Comparison of ENCODE assay signal across 1 cellular context in the genomic region with DNA sequence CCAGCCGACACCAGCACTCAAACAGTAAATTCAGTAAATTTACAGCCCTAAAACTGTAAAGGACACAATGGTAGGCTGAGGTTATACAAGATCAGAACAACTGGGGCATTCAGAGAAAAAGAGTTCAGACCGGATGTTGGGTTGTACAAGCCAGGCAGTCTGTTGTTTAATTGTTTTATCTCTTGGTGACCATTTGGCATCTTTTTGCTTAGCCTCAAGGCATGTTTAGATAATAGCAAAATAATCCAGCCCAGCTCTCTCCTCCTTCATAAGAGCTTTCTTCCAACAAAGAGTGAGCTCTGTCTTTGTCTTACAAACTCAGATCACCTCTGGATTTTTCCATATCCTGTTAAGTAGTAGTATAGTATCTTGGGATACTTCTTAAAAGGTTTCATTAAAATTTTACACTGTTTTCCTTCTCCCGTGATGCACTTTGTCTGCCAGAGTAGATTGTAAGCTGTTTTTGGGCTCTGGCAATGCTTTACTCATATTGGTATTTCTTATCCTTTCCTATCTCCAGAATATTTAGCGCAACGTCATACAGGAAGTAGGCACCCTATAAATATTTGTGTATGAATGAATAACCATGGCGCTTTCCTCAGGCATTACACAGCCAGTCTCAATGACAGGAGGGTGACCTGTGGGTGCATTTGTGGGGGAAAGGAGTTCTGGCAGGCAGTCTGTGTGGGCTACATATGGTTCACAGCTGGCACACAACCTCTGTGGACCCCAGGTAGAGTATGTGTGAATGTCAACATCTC.
TF ChIP-seq lines count a peak whose summit lies in the region.

No MANE protein-coding gene starts in this region.

TF ChIP-seq in K562, 482 proteins besides CTCF, POLR2A, EP300 and RAD21 (continues in another document):
- TF ChIP-seq HSF4 (CRISPR knock-in tag; IDR thresholded peaks at IDR 0.05; ENCODE audit: borderline replicate concordance) (no peak), TAL1 (IDR thresholded peaks at IDR 0.05) (peak; percentile 62), TCF3 (CRISPR knock-in tag; IDR thresholded peaks at IDR 0.05) (peak; percentile 76), TCF7 (IDR thresholded peaks at IDR 0.05; ENCODE audit: borderline replicate concordance) (no peak), DPF2 (IDR thresholded peaks at IDR 0.05) (0 out of 2 replicates have a peak, but pooled peaks have one; percentile 26), SMARCA4 (IDR thresholded peaks at IDR 0.05) (peak; percentile 15; the same call in 1 of the 2 replicates), BRD9 (IDR thresholded peaks at IDR 0.05; ENCODE audit: low read depth, partially characterized antibody) (no peak), CBFA2T2 (conservative IDR thresholded peaks at IDR 0.05) (peak; percentile 53; the same call in 1 of the 2 replicates), CBFA2T3 (IDR thresholded peaks at IDR 0.05) (peak; percentile 75), GABPA (tag; conservative IDR thresholded peaks at IDR 0.05; ENCODE audit: low read depth) (peak; percentile 38), NCOR1 (IDR thresholded peaks at IDR 0.05) (peak; percentile 61; the same call in 1 of the 2 replicates), THRAP3 (IDR thresholded peaks at IDR 0.05; ENCODE audit: borderline replicate concordance) (no peak), CC2D1A (IDR thresholded peaks at IDR 0.05) (no peak), NFE2 (IDR thresholded peaks at IDR 0.05; ENCODE audit: low read depth) (no peak), ZNF592 (IDR thresholded peaks at IDR 0.05) (0 out of 2 replicates have a peak, but pooled peaks have one; percentile 23), RNF2 (IDR thresholded peaks at IDR 0.05) (no peak), ZNF384 (IDR thresholded peaks at IDR 0.05; ENCODE audit: low read depth, low read length) (no peak), CBFB (CRISPR knock-in tag; IDR thresholded peaks at IDR 0.05) (no peak), ZNF584 (CRISPR knock-in tag; IDR thresholded peaks at IDR 0.05; ENCODE audit: low read depth) (peak; percentile 60; the same call in 1 of the 2 replicates), ZKSCAN8 (CRISPR knock-in tag; IDR thresholded peaks at IDR 0.05) (peak; percentile 60; the same call in 1 of the 2 replicates), PHF8 (IDR thresholded peaks at IDR 0.05; ENCODE audit: borderline replicate concordance, low read length) (no peak), MTA3 (IDR thresholded peaks at IDR 0.05; ENCODE audit: borderline replicate concordance) (no peak), BCOR (IDR thresholded peaks at IDR 0.05) (no peak), CCAR2 (IDR thresholded peaks at IDR 0.05; ENCODE audit: low read depth, low read length) (no peak), EHMT2 (IDR thresholded peaks at IDR 0.05) (peak; percentile 50; the same call in 1 of the 2 replicates), EGR1 (conservative IDR thresholded peaks at IDR 0.05) (no peak), REST (CRISPR knock-in tag; IDR thresholded peaks at IDR 0.05; ENCODE audit: low read depth) (no peak), SOX6 (IDR thresholded peaks at IDR 0.05) (peak; percentile 12; the same call in 1 of the 2 replicates), IFI16 (CRISPR knock-in tag; IDR thresholded peaks at IDR 0.05) (no peak)
- TF ChIP-seq, protein P1, sequence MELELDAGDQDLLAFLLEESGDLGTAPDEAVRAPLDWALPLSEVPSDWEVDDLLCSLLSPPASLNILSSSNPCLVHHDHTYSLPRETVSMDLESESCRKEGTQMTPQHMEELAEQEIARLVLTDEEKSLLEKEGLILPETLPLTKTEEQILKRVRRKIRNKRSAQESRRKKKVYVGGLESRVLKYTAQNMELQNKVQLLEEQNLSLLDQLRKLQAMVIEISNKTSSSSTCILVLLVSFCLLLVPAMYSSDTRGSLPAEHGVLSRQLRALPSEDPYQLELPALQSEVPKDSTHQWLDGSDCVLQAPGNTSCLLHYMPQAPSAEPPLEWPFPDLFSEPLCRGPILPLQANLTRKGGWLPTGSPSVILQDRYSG (tag; conservative IDR thresholded peaks at IDR 0.05; ENCODE audit: low read depth) = no peak
- TF ChIP-seq, protein P2, sequence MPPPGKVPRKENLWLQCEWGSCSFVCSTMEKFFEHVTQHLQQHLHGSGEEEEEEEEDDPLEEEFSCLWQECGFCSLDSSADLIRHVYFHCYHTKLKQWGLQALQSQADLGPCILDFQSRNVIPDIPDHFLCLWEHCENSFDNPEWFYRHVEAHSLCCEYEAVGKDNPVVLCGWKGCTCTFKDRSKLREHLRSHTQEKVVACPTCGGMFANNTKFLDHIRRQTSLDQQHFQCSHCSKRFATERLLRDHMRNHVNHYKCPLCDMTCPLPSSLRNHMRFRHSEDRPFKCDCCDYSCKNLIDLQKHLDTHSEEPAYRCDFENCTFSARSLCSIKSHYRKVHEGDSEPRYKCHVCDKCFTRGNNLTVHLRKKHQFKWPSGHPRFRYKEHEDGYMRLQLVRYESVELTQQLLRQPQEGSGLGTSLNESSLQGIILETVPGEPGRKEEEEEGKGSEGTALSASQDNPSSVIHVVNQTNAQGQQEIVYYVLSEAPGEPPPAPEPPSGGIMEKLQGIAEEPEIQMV (tag; conservative IDR thresholded peaks at IDR 0.05; ENCODE audit: low read depth) = no peak
- TF ChIP-seq, protein P3, sequence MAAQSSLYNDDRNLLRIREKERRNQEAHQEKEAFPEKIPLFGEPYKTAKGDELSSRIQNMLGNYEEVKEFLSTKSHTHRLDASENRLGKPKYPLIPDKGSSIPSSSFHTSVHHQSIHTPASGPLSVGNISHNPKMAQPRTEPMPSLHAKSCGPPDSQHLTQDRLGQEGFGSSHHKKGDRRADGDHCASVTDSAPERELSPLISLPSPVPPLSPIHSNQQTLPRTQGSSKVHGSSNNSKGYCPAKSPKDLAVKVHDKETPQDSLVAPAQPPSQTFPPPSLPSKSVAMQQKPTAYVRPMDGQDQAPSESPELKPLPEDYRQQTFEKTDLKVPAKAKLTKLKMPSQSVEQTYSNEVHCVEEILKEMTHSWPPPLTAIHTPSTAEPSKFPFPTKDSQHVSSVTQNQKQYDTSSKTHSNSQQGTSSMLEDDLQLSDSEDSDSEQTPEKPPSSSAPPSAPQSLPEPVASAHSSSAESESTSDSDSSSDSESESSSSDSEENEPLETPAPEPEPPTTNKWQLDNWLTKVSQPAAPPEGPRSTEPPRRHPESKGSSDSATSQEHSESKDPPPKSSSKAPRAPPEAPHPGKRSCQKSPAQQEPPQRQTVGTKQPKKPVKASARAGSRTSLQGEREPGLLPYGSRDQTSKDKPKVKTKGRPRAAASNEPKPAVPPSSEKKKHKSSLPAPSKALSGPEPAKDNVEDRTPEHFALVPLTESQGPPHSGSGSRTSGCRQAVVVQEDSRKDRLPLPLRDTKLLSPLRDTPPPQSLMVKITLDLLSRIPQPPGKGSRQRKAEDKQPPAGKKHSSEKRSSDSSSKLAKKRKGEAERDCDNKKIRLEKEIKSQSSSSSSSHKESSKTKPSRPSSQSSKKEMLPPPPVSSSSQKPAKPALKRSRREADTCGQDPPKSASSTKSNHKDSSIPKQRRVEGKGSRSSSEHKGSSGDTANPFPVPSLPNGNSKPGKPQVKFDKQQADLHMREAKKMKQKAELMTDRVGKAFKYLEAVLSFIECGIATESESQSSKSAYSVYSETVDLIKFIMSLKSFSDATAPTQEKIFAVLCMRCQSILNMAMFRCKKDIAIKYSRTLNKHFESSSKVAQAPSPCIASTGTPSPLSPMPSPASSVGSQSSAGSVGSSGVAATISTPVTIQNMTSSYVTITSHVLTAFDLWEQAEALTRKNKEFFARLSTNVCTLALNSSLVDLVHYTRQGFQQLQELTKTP (IDR thresholded peaks at IDR 0.05; ENCODE audit: low read depth in 1 of 2, partially characterized antibody in 2 of 2) = no peak
- TF ChIP-seq, protein P4, sequence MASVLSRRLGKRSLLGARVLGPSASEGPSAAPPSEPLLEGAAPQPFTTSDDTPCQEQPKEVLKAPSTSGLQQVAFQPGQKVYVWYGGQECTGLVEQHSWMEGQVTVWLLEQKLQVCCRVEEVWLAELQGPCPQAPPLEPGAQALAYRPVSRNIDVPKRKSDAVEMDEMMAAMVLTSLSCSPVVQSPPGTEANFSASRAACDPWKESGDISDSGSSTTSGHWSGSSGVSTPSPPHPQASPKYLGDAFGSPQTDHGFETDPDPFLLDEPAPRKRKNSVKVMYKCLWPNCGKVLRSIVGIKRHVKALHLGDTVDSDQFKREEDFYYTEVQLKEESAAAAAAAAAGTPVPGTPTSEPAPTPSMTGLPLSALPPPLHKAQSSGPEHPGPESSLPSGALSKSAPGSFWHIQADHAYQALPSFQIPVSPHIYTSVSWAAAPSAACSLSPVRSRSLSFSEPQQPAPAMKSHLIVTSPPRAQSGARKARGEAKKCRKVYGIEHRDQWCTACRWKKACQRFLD (CRISPR knock-in tag; IDR thresholded peaks at IDR 0.05) = 0 out of 2 replicates have a peak, but pooled peaks have one; percentile 26
- TF ChIP-seq, protein P5, sequence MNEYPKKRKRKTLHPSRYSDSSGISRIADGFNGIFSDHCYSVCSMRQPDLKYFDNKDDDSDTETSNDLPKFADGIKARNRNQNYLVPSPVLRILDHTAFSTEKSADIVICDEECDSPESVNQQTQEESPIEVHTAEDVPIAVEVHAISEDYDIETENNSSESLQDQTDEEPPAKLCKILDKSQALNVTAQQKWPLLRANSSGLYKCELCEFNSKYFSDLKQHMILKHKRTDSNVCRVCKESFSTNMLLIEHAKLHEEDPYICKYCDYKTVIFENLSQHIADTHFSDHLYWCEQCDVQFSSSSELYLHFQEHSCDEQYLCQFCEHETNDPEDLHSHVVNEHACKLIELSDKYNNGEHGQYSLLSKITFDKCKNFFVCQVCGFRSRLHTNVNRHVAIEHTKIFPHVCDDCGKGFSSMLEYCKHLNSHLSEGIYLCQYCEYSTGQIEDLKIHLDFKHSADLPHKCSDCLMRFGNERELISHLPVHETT (CRISPR knock-in tag; conservative IDR thresholded peaks at IDR 0.05 in 1 of 2, IDR thresholded peaks at IDR 0.05 in 1 of 2) = peak in 1 of 2 experiments; percentile 32; a peak in 1 of 4 replicates
- TF ChIP-seq, protein P6, sequence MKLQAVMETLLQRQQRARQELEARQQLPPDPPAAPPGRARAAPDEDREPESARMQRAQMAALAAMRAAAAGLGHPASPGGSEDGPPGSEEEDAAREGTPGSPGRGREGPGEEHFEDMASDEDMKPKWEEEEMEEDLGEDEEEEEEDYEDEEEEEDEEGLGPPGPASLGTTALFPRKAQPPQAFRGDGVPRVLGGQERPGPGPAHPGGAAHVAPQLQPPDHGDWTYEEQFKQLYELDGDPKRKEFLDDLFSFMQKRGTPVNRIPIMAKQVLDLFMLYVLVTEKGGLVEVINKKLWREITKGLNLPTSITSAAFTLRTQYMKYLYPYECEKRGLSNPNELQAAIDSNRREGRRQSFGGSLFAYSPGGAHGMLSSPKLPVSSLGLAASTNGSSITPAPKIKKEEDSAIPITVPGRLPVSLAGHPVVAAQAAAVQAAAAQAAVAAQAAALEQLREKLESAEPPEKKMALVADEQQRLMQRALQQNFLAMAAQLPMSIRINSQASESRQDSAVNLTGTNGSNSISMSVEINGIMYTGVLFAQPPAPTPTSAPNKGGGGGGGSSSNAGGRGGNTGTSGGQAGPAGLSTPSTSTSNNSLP (IDR thresholded peaks at IDR 0.05; ENCODE audit: borderline replicate concordance, low read depth, low read length) = 0 out of 2 replicates have a peak, but pooled peaks have one; percentile 14
- TF ChIP-seq, protein P7, sequence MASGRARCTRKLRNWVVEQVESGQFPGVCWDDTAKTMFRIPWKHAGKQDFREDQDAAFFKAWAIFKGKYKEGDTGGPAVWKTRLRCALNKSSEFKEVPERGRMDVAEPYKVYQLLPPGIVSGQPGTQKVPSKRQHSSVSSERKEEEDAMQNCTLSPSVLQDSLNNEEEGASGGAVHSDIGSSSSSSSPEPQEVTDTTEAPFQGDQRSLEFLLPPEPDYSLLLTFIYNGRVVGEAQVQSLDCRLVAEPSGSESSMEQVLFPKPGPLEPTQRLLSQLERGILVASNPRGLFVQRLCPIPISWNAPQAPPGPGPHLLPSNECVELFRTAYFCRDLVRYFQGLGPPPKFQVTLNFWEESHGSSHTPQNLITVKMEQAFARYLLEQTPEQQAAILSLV (tag; IDR thresholded peaks at IDR 0.05) = no peak
